11 cellular contexts compared by ENCODE assay signal in genomic region chr5:138305797-138306196, GRCh38. TPM values are rescaled to one million over a fixed set of nuclear protein-coding genes. Genes with fewer than 3 reads are reported as not detected.
DNase-seq lines count a peak whose midpoint lies in the region; ATAC-seq, FAIRE-seq and TF ChIP-seq lines count a peak whose summit lies in the region.
"Had no signal": no experiment of that assay in that cellular context is flagged by ENCODE, and none has a peak within 500 bp of the region (broad histone marks: within the 10 kb centered on the region; RNA-seq: fewer than 3 reads in every experiment).

No MANE protein-coding gene starts in this region.

- H3K4me1 ChIP-seq in upper lobe of right lung = no peaks in the 10 kb centered on the region

- no peaks in the 10 kb centered on the region for H3K27me3 ChIP-seq in MG63
- no peaks in the 10 kb centered on the region for H3K27me3 ChIP-seq in upper lobe of right lung

- no peak for TF ChIP-seq CTCF in upper lobe of right lung (IDR thresholded peaks at IDR 0.05)

- FAIRE-seq in H54 (lab: Jason Lieb, UNC) = no peak

- H3K36me3 ChIP-seq in MG63 = peaks cover 3% of the 10 kb centered on the region
- H3K36me3 ChIP-seq in upper lobe of right lung = no peaks in the 10 kb centered on the region

- DNase-seq in DMS79 treated with DMSO at 0.1 percent for 48 hours (lab: John Stamatoyannopoulos, UW) (peak; percentile 37), NCI-H1694 treated with DMSO at 0.1 percent for 48 hours (lab: John Stamatoyannopoulos, UW) (peak; percentile 62), UCSD-AML1 (lab: John Stamatoyannopoulos, UW; ENCODE audit: unreplicated experiment) (peak; percentile 30), left lobe of liver (ENCODE audit: low spot score) (no peak), H54 (ENCODE audit: insufficient read length, low spot score) (no peak), MG63 (no peak), upper lobe of right lung (no peak), cortex of kidney (lab: John Stamatoyannopoulos, UW) (no peak)
- DNase-seq: CD4-positive, alpha-beta memory T cell; islet precursor cell; T-helper 9 cell had no signal

- no peak for TF ChIP-seq POLR2A in H54 (IDR thresholded peaks at IDR 0.05; ENCODE audit: low read depth, low read length)

- H3K4me3 ChIP-seq in MG63 = no peak overlapping the region
- H3K4me3 ChIP-seq in upper lobe of right lung = no peak overlapping the region

- H3K27ac ChIP-seq in upper lobe of right lung = no peak overlapping the region

- ATAC-seq in left lobe of liver (peak; percentile 33), upper lobe of right lung (no peak)

- intact Hi-C loops in upper lobe of right lung (cut with DNase I) = no loop called here

- no peaks in the 10 kb centered on the region for H3K9me3 ChIP-seq in MG63
- H3K9me3 ChIP-seq in upper lobe of right lung = no peaks in the 10 kb centered on the region

RNA-seq across cellular contexts. Expression of gene CDC25C, which starts 25.8 kb away (rescaled TPM):
- total RNA-seq in left lobe of liver (not detected), upper lobe of right lung (0.29 TPM)
- total RNA-seq in MG63 (2014; rRNA removed; shearing (Covaris generic); ENCODE audit: low replicate concordance) = 20.2 and 23.9 TPM in 2 replicates
- total RNA-seq: CD4-positive, alpha-beta memory T cell had no signal

RNA-seq across cellular contexts. Expression of gene GFRA3, which starts 31.4 kb away (rescaled TPM):
- total RNA-seq in left lobe of liver (not detected), upper lobe of right lung (0.90 TPM)
- total RNA-seq in MG63 (2014; rRNA removed; shearing (Covaris generic); ENCODE audit: low replicate concordance) = not detected in 2 replicates
- total RNA-seq: CD4-positive, alpha-beta memory T cell had no signal

RNA-seq across cellular contexts. Expression of gene FAM53C, which starts 32.3 kb away (rescaled TPM):
- total RNA-seq in left lobe of liver (10.4 TPM), upper lobe of right lung (23.0 TPM)
- total RNA-seq in MG63 (2014; rRNA removed; shearing (Covaris generic); ENCODE audit: low replicate concordance) = 34.5 and 76.2 TPM in 2 replicates

RNA-seq across cellular contexts. Expression of gene KDM3B, which starts 46.7 kb away (rescaled TPM):
- 16.3 TPM for total RNA-seq in left lobe of liver
- 41.6 and 42.9 TPM in 2 replicates for total RNA-seq in MG63 (2014; rRNA removed; shearing (Covaris generic); ENCODE audit: low replicate concordance)
- 60.6 TPM for total RNA-seq in upper lobe of right lung

Comparison
In these comparisons a context has a peak if more than half of its experiments do, and no peak if none do; other contexts are left out.
1. DNase-seq: peak in DMS79 treated with DMSO at 0.1 percent for 48 hours (single experiment), NCI-H1694 treated with DMSO at 0.1 percent for 48 hours (single experiment) and UCSD-AML1 (single experiment); none in left lobe of liver (single experiment), H54 (single experiment), MG63 (single experiment), upper lobe of right lung (single experiment) and cortex of kidney (single experiment).
2. RNA of gene CDC25C, which starts 25.8 kb away (total RNA-seq): 20.2 to 23.9 TPM in MG63; 0.29 TPM in upper lobe of right lung (single experiment) and not detected in left lobe of liver (single experiment); every median in the first group is over 10 times any median in the second.